ENCODE assay signal across 1 cellular context in the genomic region with DNA sequence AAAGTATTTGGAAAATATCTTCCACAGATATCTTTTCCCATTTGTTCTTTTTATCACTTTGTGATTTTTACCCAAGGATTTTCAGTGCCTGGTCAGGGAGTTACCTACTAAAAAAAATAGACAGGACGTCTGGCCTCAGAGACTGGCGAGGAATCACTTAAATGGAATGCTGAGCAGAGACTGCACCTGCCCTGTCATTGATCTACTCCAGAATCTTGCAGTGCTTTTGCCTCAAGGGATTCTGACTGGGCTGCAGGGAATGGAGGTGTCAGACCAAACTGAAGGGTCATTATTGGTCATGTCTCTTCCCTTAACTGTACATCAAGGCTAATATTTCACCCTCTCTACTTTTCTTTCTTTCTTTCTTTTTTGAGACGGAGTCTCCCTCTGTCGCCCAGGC.
TF ChIP-seq lines count a peak whose summit lies in the region.

No MANE protein-coding gene starts in this region.

TF ChIP-seq in SK-N-SH, 30 proteins besides CTCF, POLR2A, EP300 and RAD21 (continued from another document):
- no peak for TF ChIP-seq NFIC (IDR thresholded peaks at IDR 0.05; ENCODE audit: borderline replicate concordance)
- TF ChIP-seq RFX5 (IDR thresholded peaks at IDR 0.05; ENCODE audit: low read length): no peak
- TF ChIP-seq ELF1 (IDR thresholded peaks at IDR 0.05): no peak
- TF ChIP-seq, protein P1, sequence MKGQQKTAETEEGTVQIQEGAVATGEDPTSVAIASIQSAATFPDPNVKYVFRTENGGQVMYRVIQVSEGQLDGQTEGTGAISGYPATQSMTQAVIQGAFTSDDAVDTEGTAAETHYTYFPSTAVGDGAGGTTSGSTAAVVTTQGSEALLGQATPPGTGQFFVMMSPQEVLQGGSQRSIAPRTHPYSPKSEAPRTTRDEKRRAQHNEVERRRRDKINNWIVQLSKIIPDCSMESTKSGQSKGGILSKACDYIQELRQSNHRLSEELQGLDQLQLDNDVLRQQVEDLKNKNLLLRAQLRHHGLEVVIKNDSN (IDR thresholded peaks at IDR 0.05; ENCODE audit: borderline replicate concordance, low read depth): no peak
- no peak for TF ChIP-seq JUND (IDR thresholded peaks at IDR 0.05)
- TF ChIP-seq FOSL2 (IDR thresholded peaks at IDR 0.05; ENCODE audit: borderline replicate concordance, low read depth): no peak
- TF ChIP-seq FOXJ3 (CRISPR knock-in tag; IDR thresholded peaks at IDR 0.05): no peak
- no peak for TF ChIP-seq TAF1 (IDR thresholded peaks at IDR 0.05; ENCODE audit: borderline replicate concordance, low read depth, low read length)
TF ChIP-seq in SK-N-SH: peak in this region for 0.
